ENCODE assay signal across 7 cellular contexts in the genomic region with DNA sequence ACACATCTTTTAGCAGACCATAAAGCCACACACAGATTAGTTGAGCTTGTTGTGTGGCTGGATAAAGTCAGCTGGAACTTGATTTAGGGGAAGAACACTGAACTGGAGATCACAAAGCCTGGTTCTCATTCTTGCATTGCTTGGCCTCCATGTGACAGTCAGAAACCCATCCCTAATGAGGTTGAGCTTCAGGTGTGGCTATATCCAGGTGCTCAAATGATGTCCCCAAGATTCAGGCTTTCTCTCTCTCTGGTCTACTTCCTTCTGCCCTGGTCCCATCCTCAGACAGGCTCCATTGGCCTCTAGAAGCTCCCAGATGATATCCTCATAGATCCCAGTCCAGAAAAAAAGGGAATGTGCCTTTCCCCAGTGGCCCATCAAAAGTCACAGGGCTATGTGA.
"Had no signal": no experiment of that assay in that cellular context is flagged by ENCODE, and none has a peak within 500 bp of the region (broad histone marks: within the 10 kb centered on the region; RNA-seq: fewer than 3 reads in every experiment).

No MANE protein-coding gene starts in this region.

- H2AFZ ChIP-seq: GM23338 had no signal

- H3K27ac Mint-ChIP-seq: GM23338, H9 had no signal

- H3K4me3 Mint-ChIP-seq: GM23338, H9, IgD-negative memory B cell had no signal

- DNase-seq: H9, HCEC 1CT had no signal

- FAIRE-seq: H1, H54, HTR-8/SVneo had no signal

- H3K4me2 ChIP-seq: GM23338 had no signal

- H3K36me3 Mint-ChIP-seq: IgD-negative memory B cell had no signal

- ATAC-seq: GM23338 had no signal

- H3K9me3 Mint-ChIP-seq: GM23338, H9, IgD-negative memory B cell had no signal

- H3K4me3 ChIP-seq: GM23338 had no signal
